15 cellular contexts compared by ENCODE assay signal in the genomic region with DNA sequence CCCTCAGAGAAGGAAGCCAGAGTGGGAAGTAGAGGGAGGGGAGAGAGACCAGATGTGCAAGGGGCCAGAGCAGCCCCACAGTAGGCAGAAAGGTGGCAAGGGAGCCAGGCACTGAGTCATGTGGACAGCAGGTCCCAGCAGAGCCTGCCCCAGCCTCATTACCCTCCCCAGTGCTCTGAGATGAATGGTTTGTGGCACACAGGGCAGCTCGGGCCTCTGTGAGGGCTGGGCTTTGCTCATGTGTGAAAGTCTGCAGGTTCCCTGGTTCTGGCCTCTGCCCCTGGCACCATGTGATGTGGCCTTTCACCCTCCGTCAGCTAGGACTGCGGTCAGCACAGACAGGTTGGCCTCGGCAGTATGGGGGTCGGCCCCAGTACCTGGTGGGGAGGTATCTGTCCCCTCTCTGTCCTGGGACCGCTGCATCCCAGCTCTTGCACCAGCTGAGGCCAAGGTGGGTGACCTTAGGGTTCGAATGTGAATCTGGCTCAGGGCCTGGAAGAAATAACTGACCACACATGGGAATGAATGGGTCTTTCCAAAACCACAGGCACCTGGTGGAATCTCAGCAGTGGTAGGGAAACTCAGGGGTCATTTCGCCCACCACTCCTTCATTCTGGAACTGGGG. TPM values are rescaled to one million over a fixed set of nuclear protein-coding genes. Genes with fewer than 3 reads are reported as not detected.
DNase-seq lines count a peak whose midpoint lies in the region; ATAC-seq, FAIRE-seq and TF ChIP-seq lines count a peak whose summit lies in the region.
"Had no signal": no experiment of that assay in that cellular context is flagged by ENCODE, and none has a peak within 500 bp of the region (broad histone marks: within the 10 kb centered on the region; RNA-seq: fewer than 3 reads in every experiment).

No MANE protein-coding gene starts in this region.

- H2BK12ac ChIP-seq in H1 (ENCODE audit: low read depth, low read length) = peak overlapping the region; percentile 95

- H3K4me1 ChIP-seq in RWPE2 (ENCODE audit: insufficient read depth, poor library complexity, severe bottlenecking) (peaks cover 12% of the 10 kb centered on the region), H1 (replicated peaks in 1 of 4; ENCODE audit: control insufficient read depth in 3 of 4, insufficient read depth in 4 of 4, low read length in 3 of 4) (peaks cover 17 to 54% (median 43%) of the 10 kb centered on the region in 4 experiments), mesendoderm (ENCODE audit: control insufficient read depth, low read depth, low read length) (peaks cover 11% of the 10 kb centered on the region), esophagus muscularis mucosa (peaks cover 15 to 47% (median 32%) of the 10 kb centered on the region in 4 donors)

- POLR2A ChIA-PET in H1 (lab: Charles Lee; ENCODE audit: partially characterized antibody) = interaction anchor here (0.7 to 3.8 kb wide), 4 partner anchors 15 to 47 kb away, joined by 3 to 14 read pairs (median 4); no protein-coding TSS in a partner anchor

- CTCF ChIA-PET in H1 (lab: Charles Lee; ENCODE audit: partially characterized antibody) = interaction anchor here (1.1 to 2.0 kb wide), 3 partner anchors 30 to 96 kb away, joined by 3 to 7 read pairs (median 4); no protein-coding TSS in a partner anchor

- H3K4me3 ChIP-seq in RWPE2 (ENCODE audit: severe bottlenecking) (no peak overlapping the region), H1 (ENCODE audit: extremely low read depth in 1 of 4, insufficient read depth in 2 of 4, low read depth in 3 of 4, low read length in 4 of 4) (no peak overlapping the region), mesendoderm (ENCODE audit: low read length) (no peak overlapping the region), esophagus muscularis mucosa (no peak overlapping the region)
- H3K4me3 ChIP-seq: GM12878 had no signal

- H4K5ac ChIP-seq in H1 (ENCODE audit: insufficient read length, low read depth, low read length) (no peak overlapping the region), mesendoderm (ENCODE audit: low read length) (no peak overlapping the region)

- H2BK15ac ChIP-seq in H1 (ENCODE audit: low read length) (peak overlapping the region; percentile 81; the same call in 1 of the 2 replicates), mesendoderm (replicated peaks; ENCODE audit: low read depth) (no peak overlapping the region)

- H3K56ac ChIP-seq in H1 (replicated peaks; ENCODE audit: insufficient read length, low read depth, low read length) (no peak overlapping the region), mesendoderm (ENCODE audit: low read length) (peak overlapping the region; percentile 15)

- peaks cover 0 to 2% of the 10 kb centered on the region in 2 experiments for H4K20me1 ChIP-seq in H1 (replicated peaks in 1 of 2; ENCODE audit: control insufficient read depth in 1 of 2, insufficient read depth in 2 of 2, low read length in 2 of 2)

- 90% methylated on average over 8 of the region's 8 CpGs; no CpG with 5 or more reads in 1 of the 2 experiments for WGBS in H1 (ENCODE audit: extremely low coverage in 1 of 2, insufficient coverage in 1 of 2, insufficient read length in 1 of 2, insufficient replicate concordance in 2 of 2, low coverage in 1 of 2, low lambda C conversion rate in 2 of 2, missing lambda C conversion rate in 1 of 2), 2 experiments
- WGBS in mesendoderm (ENCODE audit: extremely low coverage, insufficient coverage, low lambda C conversion rate) = no CpG with 5 or more reads among the region's 8 CpGs
- 98% methylated on average over 6 of the region's 8 CpGs for WGBS in esophagus muscularis mucosa

- peak overlapping the region; percentile 71; the same call in 1 of the 2 replicates for H2BK5ac ChIP-seq in H1 (ENCODE audit: low read depth, low read length)
- no peak overlapping the region for H2BK5ac ChIP-seq in mesendoderm (ENCODE audit: low read length)

- FAIRE-seq in HTR-8/SVneo (lab: Jason Lieb, UNC) (peak; percentile 23), H1 (lab: Jason Lieb, UNC) (no peak)
- FAIRE-seq: GM12878, GM18507, H54 had no signal

- no peak for TF ChIP-seq POLR2A in H1 (IDR thresholded peaks at IDR 0.05; ENCODE audit: control extremely low read depth in 1 of 2, low read depth in 2 of 2, low read length in 2 of 2)
- TF ChIP-seq POLR2A in esophagus muscularis mucosa (IDR thresholded peaks at IDR 0.05; ENCODE audit: low read depth) = no peak

- H3K9me3 ChIP-seq in RWPE2 (ENCODE audit: severe bottlenecking) = no peaks in the 10 kb centered on the region
- no peaks in the 10 kb centered on the region for H3K9me3 ChIP-seq in H1 (ENCODE audit: insufficient read depth in 2 of 2, low read depth in 1 of 2, low read length in 1 of 2)
- H3K9me3 ChIP-seq in esophagus muscularis mucosa = no peaks in the 10 kb centered on the region

- TF ChIP-seq CTCF in RWPE2 (IDR thresholded peaks at IDR 0.05; ENCODE audit: poor library complexity, severe bottlenecking) = no peak
- no peak for TF ChIP-seq CTCF in H1 (IDR thresholded peaks at IDR 0.05; ENCODE audit: control extremely low read depth in 1 of 3, insufficient read depth in 1 of 3, low read depth in 1 of 3, low read length in 3 of 3)
- no peak for TF ChIP-seq CTCF in esophagus muscularis mucosa (IDR thresholded peaks at IDR 0.05)

- H2BK20ac ChIP-seq in H1 (ENCODE audit: low read length) = no peak overlapping the region

- H3K27ac ChIP-seq in RWPE2 (ENCODE audit: poor library complexity, severe bottlenecking) = no peak overlapping the region
- no peak overlapping the region for H3K27ac ChIP-seq in H1 (ENCODE audit: low read depth, low read length)
- H3K27ac ChIP-seq in mesendoderm (ENCODE audit: low read depth, low read length) = no peak overlapping the region
- no peak overlapping the region for H3K27ac ChIP-seq in esophagus muscularis mucosa (replicated peaks in 1 of 4)
- H3K27ac ChIP-seq: HL-60 had no signal

- DNase-seq in HTR-8/SVneo (ENCODE audit: insufficient read length, low spot score) (no peak), RWPE2 (ENCODE audit: low spot score) (no peak), H1 (ENCODE audit: low read depth in 1 of 2, low spot score in 2 of 2) (no peak), mesendoderm (no peak), ecto neural progenitor cell (ENCODE audit: low spot score) (no peak), AG08395 (ENCODE audit: low spot score) (no peak), esophagus muscularis mucosa (ENCODE audit: extremely low spot score) (no peak)
- DNase-seq: ACHN; C1 segment of cervical spinal cord; CD4-positive, alpha-beta T cell; DMS79 had no signal

- no peak for TF ChIP-seq RAD21 in H1 (IDR thresholded peaks at IDR 0.05 in 1 of 2, conservative IDR thresholded peaks at IDR 0.05 in 1 of 2; ENCODE audit: low read depth in 2 of 2, low read length in 2 of 2)

- H3K27me3 ChIP-seq in RWPE2 (ENCODE audit: insufficient read depth, poor library complexity, severe bottlenecking) (no peaks in the 10 kb centered on the region), H1 (replicated peaks in 1 of 4; ENCODE audit: control insufficient read depth in 3 of 4, extremely low read depth in 1 of 4, insufficient read depth in 3 of 4, low read length in 3 of 4) (no peaks in the 10 kb centered on the region), mesendoderm (ENCODE audit: insufficient read depth, low read length, poor library complexity) (no peaks in the 10 kb centered on the region), esophagus muscularis mucosa (no peaks in the 10 kb centered on the region)

- H3K23me2 ChIP-seq in H1 (ENCODE audit: low read depth, low read length) = peaks cover 2% of the 10 kb centered on the region; the same call in 1 of the 2 replicates

- TF ChIP-seq EP300 in H1 (IDR thresholded peaks at IDR 0.05; ENCODE audit: borderline replicate concordance in 1 of 2, low read depth in 2 of 2, low read length in 2 of 2) = no peak
- no peak for TF ChIP-seq EP300 in esophagus muscularis mucosa (IDR thresholded peaks at IDR 0.05)

- peak overlapping the region; percentile 89 for H2AK5ac ChIP-seq in H1 (ENCODE audit: low read depth, low read length)
- H2AK5ac ChIP-seq in mesendoderm (ENCODE audit: low read length) = no peak overlapping the region

- H3K9ac ChIP-seq in H1 (replicated peaks in 1 of 4; ENCODE audit: extremely low read depth in 1 of 4, low read depth in 3 of 4, low read length in 3 of 4) (no peak overlapping the region), mesendoderm (ENCODE audit: low read length) (no peak overlapping the region)

- 0 out of 3 replicates have a peak, but pooled peaks have one; percentile 13 for ATAC-seq in RWPE2 (ENCODE audit: low read depth)
- ATAC-seq: GM12878 had no signal

- no peak overlapping the region for H3K14ac ChIP-seq in H1 (ENCODE audit: insufficient read length)

- H3K18ac ChIP-seq in H1 (ENCODE audit: extremely low read depth, low read length) = peak overlapping the region; percentile 60
- no peak overlapping the region for H3K18ac ChIP-seq in mesendoderm (ENCODE audit: low read length)

- peak overlapping the region; percentile 17; the same call in 1 of the 2 replicates for H4K8ac ChIP-seq in H1 (ENCODE audit: extremely low read depth, insufficient read depth, low read length)
- no peak overlapping the region for H4K8ac ChIP-seq in mesendoderm (ENCODE audit: low read depth, low read length)

- no peak overlapping the region for H3K23ac ChIP-seq in H1 (ENCODE audit: insufficient read length)
- no peak overlapping the region for H3K23ac ChIP-seq in mesendoderm (ENCODE audit: low read length)

- H3K79me2 ChIP-seq in H1 (ENCODE audit: control insufficient read depth in 1 of 2, insufficient read depth in 2 of 2, low read length in 2 of 2) = peaks cover 0 to 17% of the 10 kb centered on the region in 2 experiments; a peak in 1 of 4 replicates
- no peaks in the 10 kb centered on the region for H3K79me2 ChIP-seq in mesendoderm (ENCODE audit: control insufficient read depth, insufficient read depth, low read length)

- H3K79me1 ChIP-seq in H1 (ENCODE audit: low read depth, low read length) (peaks cover 7% of the 10 kb centered on the region), mesendoderm (ENCODE audit: low read length) (no peaks in the 10 kb centered on the region)

- H2AFZ ChIP-seq in H1 (ENCODE audit: low read length) = no peak overlapping the region

- H3K4me2 ChIP-seq in H1 (ENCODE audit: insufficient read depth in 1 of 2, low read depth in 2 of 2, low read length in 2 of 2) = no peak overlapping the region
- H3K4me2 ChIP-seq in mesendoderm (ENCODE audit: low read length) = no peak overlapping the region

- no peaks in the 10 kb centered on the region for H3K36me3 ChIP-seq in RWPE2 (ENCODE audit: low read depth)
- no peaks in the 10 kb centered on the region for H3K36me3 ChIP-seq in H1 (ENCODE audit: control insufficient read depth in 2 of 4, insufficient read depth in 4 of 4, low read length in 3 of 4)
- no peaks in the 10 kb centered on the region for H3K36me3 ChIP-seq in mesendoderm (ENCODE audit: control insufficient read depth, insufficient read depth, low read length)
- no peaks in the 10 kb centered on the region for H3K36me3 ChIP-seq in esophagus muscularis mucosa

- H3K4ac ChIP-seq in H1 (replicated peaks; ENCODE audit: insufficient read length, low read depth, low read length) = peak overlapping the region; percentile 21
- H3K4ac ChIP-seq in mesendoderm (ENCODE audit: low read depth, low read length) = no peak overlapping the region

- peak overlapping the region; percentile 87 for H4K91ac ChIP-seq in H1 (replicated peaks; ENCODE audit: insufficient read length, low read length)

- H2BK120ac ChIP-seq in H1 (replicated peaks; ENCODE audit: low read depth, low read length) (no peak overlapping the region), mesendoderm (ENCODE audit: low read depth, low read length) (no peak overlapping the region)

- intact Hi-C loops in esophagus muscularis mucosa (cut with DNase I) = no loop called here

RNA-seq across cellular contexts. Expression of a gene that starts 8.9 kb away (rescaled TPM):
- total RNA-seq in H1 (2021; fragmentation: NEBNext Ultra II Directional; extraction: Animal tissue kit (Norgen Biotek cat#: 25700)) = 7.2 and 9.9 TPM in 2 replicates
- 9.7 and 10.5 TPM in 2 replicates for polyA plus RNA-seq in H1 (2011; rRNA removed)
- polyA plus RNA-seq in H1 (2011; cell fraction: cytosol; rRNA removed) = 9.6 TPM
- polyA plus RNA-seq in H1 (2011; cell fraction: nucleus; rRNA removed) = 12.6 TPM
- 4.8 to 8.9 TPM (median 7.2 TPM) in 4 replicates for polyA plus RNA-seq in H1 (2012, experiment 1 of 2)
- polyA plus RNA-seq in H1 (2012, experiment 2 of 2) = 4.5 TPM
- polyA plus RNA-seq in H1 (2013, experiment 1 of 2) = 5.1 TPM
- 5.4 TPM for polyA plus RNA-seq in H1 (2013, experiment 2 of 2)
- polyA minus RNA-seq in H1 (2011; rRNA and poly(A)+ RNA removed) = 7.3 and 8.1 TPM in 2 replicates
- 5.5 TPM for polyA minus RNA-seq in H1 (2011; cell fraction: cytosol; rRNA and poly(A)+ RNA removed)
- polyA minus RNA-seq in H1 (2011; cell fraction: nucleus; rRNA and poly(A)+ RNA removed) = 20.8 TPM
- polyA plus RNA-seq in mesendoderm (2013, experiment 1 of 2) = 1.1 TPM
- polyA plus RNA-seq in mesendoderm (2013, experiment 2 of 2) = 1.3 TPM
- total RNA-seq in esophagus muscularis mucosa = 1 to 10 TPM in 2 of 4 donors, under 1 TPM in 2; 0.83 to 3.5 (median 2.0) TPM
